11 cellular contexts compared by ENCODE assay signal in genomic region chr12:71870409-71870808, GRCh38. TPM values are rescaled to one million over a fixed set of nuclear protein-coding genes. Genes with fewer than 3 reads are reported as not detected.
DNase-seq lines count a peak whose midpoint lies in the region; ATAC-seq, FAIRE-seq and TF ChIP-seq lines count a peak whose summit lies in the region.
"Had no signal": no experiment of that assay in that cellular context is flagged by ENCODE, and none has a peak within 500 bp of the region (broad histone marks: within the 10 kb centered on the region; RNA-seq: fewer than 3 reads in every experiment).

No MANE protein-coding gene starts in this region.

- H4K20me1 ChIP-seq in OCI-LY1 (ENCODE audit: insufficient read depth, low read length), result no peaks in the 10 kb centered on the region

- H3K9me2 ChIP-seq in OCI-LY1 (ENCODE audit: low read depth, low read length), result no peaks in the 10 kb centered on the region

- peaks cover 16% of the 10 kb centered on the region for H3K4me1 ChIP-seq in OCI-LY1 (ENCODE audit: insufficient read depth, low read length, severe bottlenecking)

- ATAC-seq in GM19395 (IDR thresholded peaks at IDR 0.05; ENCODE audit: unreplicated experiment) (peak; percentile 87), HG02973 (IDR thresholded peaks at IDR 0.05; ENCODE audit: unreplicated experiment) (peak; percentile 76)

- no peak overlapping the region for H2AFZ ChIP-seq in OCI-LY1 (ENCODE audit: low read length)

- H3K4me3 ChIP-seq in OCI-LY1 (ENCODE audit: low read depth, low read length, poor library complexity, severe bottlenecking), result peak overlapping the region; percentile 39
- no peak overlapping the region for H3K4me3 ChIP-seq in MG63
- H3K4me3 ChIP-seq: right lobe of liver had no signal

- H3K27me3 ChIP-seq in OCI-LY1 (ENCODE audit: insufficient read depth, low read length) (no peaks in the 10 kb centered on the region), MG63 (no peaks in the 10 kb centered on the region)
- H3K27me3 ChIP-seq: right lobe of liver had no signal

- peaks cover 43% of the 10 kb centered on the region for H3K79me2 ChIP-seq in OCI-LY1 (ENCODE audit: insufficient read depth, low read length)

- peaks cover 24% of the 10 kb centered on the region for H3K36me3 ChIP-seq in OCI-LY1 (ENCODE audit: insufficient read depth, low read length)
- H3K36me3 ChIP-seq in MG63, result peaks cover 23% of the 10 kb centered on the region

- no peak for TF ChIP-seq CTCF in D721Med (IDR thresholded peaks at IDR 0.05; ENCODE audit: insufficient read depth, missing control alignments)
- no peak for TF ChIP-seq CTCF in OCI-LY1 (IDR thresholded peaks at IDR 0.05; ENCODE audit: low read length)

- FAIRE-seq in D721Med (lab: Jason Lieb, UNC), result peak; percentile 66

- peak overlapping the region; percentile 50 for H3K4me2 ChIP-seq in OCI-LY1 (ENCODE audit: low read length)

- H3K9me3 ChIP-seq in OCI-LY1 (ENCODE audit: low read length) (no peaks in the 10 kb centered on the region), MG63 (no peaks in the 10 kb centered on the region)
- H3K9me3 ChIP-seq: right lobe of liver had no signal

- no peak for DNase-seq in D721Med (ENCODE audit: insufficient read length, low spot score)
- DNase-seq in Kasumi-1 (lab: John Stamatoyannopoulos, UW), result no peak
- DNase-seq in middle frontal gyrus (ENCODE audit: extremely low spot score, low spot score), result no peak
- DNase-seq in NCI-H128 (lab: John Stamatoyannopoulos, UW; ENCODE audit: unreplicated experiment), result no peak
- no peak for DNase-seq in MG63
- DNase-seq: activated CD4-positive, alpha-beta T cell treated with anti-CD3 and anti-CD28 coated beads, Interleukin-2, amount 50 U/mL, for 48 hours; right lobe of liver; stimulated activated naive CD4-positive, alpha-beta T cell treated with Interleukin-2 at 50 U/mL for 16 hours had no signal

- H3K27ac ChIP-seq in OCI-LY1 (ENCODE audit: low read depth, low read length, poor library complexity, severe bottlenecking), result peak overlapping the region; percentile 8
- H3K27ac ChIP-seq: right lobe of liver had no signal

- H3F3A ChIP-seq in OCI-LY1 (ENCODE audit: insufficient read depth, low read length), result no peaks in the 10 kb centered on the region

- H3K9ac ChIP-seq in OCI-LY1 (ENCODE audit: low read length), result peak overlapping the region; percentile 16; the same call in 1 of the 2 replicates

RNA-seq across cellular contexts. Expression of gene TBC1D15, which starts 30.9 kb away (rescaled TPM):
- 10.5 and 12.0 TPM in 2 replicates for total RNA-seq in MG63 (2014; rRNA removed; shearing (Covaris generic); ENCODE audit: low replicate concordance)
